In genomic region chrX:4682637-4683036, GRCh38 we compare ENCODE assay signal across 26 cellular contexts.
"Had no signal": no experiment of that assay in that cellular context is flagged by ENCODE, and none has a peak within 500 bp of the region (broad histone marks: within the 10 kb centered on the region; RNA-seq: fewer than 3 reads in every experiment).

No MANE protein-coding gene starts in this region.

- H3K4me3 ChIP-seq: adrenal gland, body of pancreas, esophagus squamous epithelium, gastroesophageal sphincter, heart right ventricle had no signal

- DNase-seq: activated CD4-positive, alpha-beta memory T cell treated with anti-CD3 and anti-CD28 coated beads for 36 hours; activated CD4-positive, alpha-beta T cell treated with anti-CD3 and anti-CD28 coated beads for 36 hours; activated CD4-positive, alpha-beta T cell treated with anti-CD3 and anti-CD28 coated beads, Interleukin-2, amount 10 ng/mL, durations not matched to agents 24 days and 14 days; activated CD4-positive, CD25-positive, alpha-beta regulatory T cell; activated CD4-positive, CD25-positive, alpha-beta regulatory T cell treated with anti-CD3 and anti-CD28 coated beads, Interleukin-2, amount 50 U/mL, for 72 hours; activated CD8-positive, alpha-beta memory T cell treated with anti-CD3 and anti-CD28 coated beads, Interleukin-2, amount 10 ng/mL, durations not matched to agents 7 days and 5 days; activated CD8-positive, alpha-beta memory T cell treated with anti-CD3 and anti-CD28 coated beads, Interleukin-2, amount 50 U/mL, for 4 hours; activated CD8-positive, alpha-beta T cell treated with anti-CD3 and anti-CD28 coated beads, Interleukin-2, amount 10 ng/mL, durations not matched to agents 7 days and 5 days; activated effector memory CD4-positive, alpha-beta T cell treated with anti-CD3 and anti-CD28 coated beads, Interleukin-2, amount 50 U/mL, for 16 hours; activated naive CD4-positive, alpha-beta T cell treated with anti-CD3 and anti-CD28 coated beads for 36 hours; activated naive CD8-positive, alpha-beta T cell treated with anti-CD3 and anti-CD28 coated beads for 36 hours; activated naive CD8-positive, alpha-beta T cell treated with anti-CD3 and anti-CD28 coated beads, Interleukin-2, amount 50 U/mL, for 24 hours; activated T-cell treated with anti-CD3 and anti-CD28 coated beads, Interleukin-2, amount 50 U/mL, for 1 hour; activated T-cell treated with anti-CD3 and anti-CD28 coated beads, Interleukin-2, amount 50 U/mL, for 48 hours; amygdala; aorta; body of pancreas; caudate nucleus; effector CD8-positive, alpha-beta T cell; esophagus squamous epithelium; foreskin melanocyte; heart right ventricle; T-helper 17 cell; T1000 had no signal

- ATAC-seq: activated CD4-positive, alpha-beta T cell treated with anti-CD3 and anti-CD28 coated beads for 36 hours; activated CD8-positive, alpha-beta memory T cell treated with anti-CD3 and anti-CD28 coated beads, Interleukin-2, amount 10 ng/mL, durations not matched to agents 7 days and 5 days; activated CD8-positive, alpha-beta T cell treated with anti-CD3 and anti-CD28 coated beads, Interleukin-2, amount 10 ng/mL, durations not matched to agents 7 days and 5 days; activated naive CD8-positive, alpha-beta T cell treated with anti-CD3 and anti-CD28 coated beads, Interleukin-2, amount 50 U/mL, for 24 hours; body of pancreas; gastroesophageal sphincter; heart right ventricle; T-helper 17 cell had no signal
